ENCODE assay signal across 2 cellular contexts in the genomic region with DNA sequence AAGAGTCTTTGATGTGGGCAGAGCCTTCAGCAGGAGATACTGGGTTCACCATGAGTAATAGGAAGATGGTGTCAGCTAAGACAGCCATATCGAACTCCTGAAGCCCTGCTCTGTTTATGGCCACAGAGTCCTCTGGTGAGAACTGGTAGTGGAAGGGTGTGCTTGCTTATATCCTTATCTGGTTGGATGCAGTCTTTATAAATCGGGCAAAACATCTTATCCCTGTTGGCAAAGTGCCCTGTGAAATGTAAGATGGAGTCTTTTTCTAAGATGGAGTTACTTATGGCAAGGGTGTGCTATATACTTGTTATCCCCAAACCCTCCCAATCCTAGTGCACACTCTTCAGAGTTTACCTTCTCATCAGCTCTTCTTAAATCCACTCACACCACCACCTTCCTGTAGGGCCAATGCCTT.
TF ChIP-seq lines count a peak whose summit lies in the region.

No MANE protein-coding gene starts in this region.

TF ChIP-seq in IMR-90, 13 proteins besides CTCF, POLR2A, EP300 and RAD21:
- TF ChIP-seq ELK1 (IDR thresholded peaks at IDR 0.05; ENCODE audit: borderline replicate concordance, low read depth, low read length) (no peak), NFE2L2 (IDR thresholded peaks at IDR 0.05; ENCODE audit: low read depth, low read length) (no peak), CHD1 (IDR thresholded peaks at IDR 0.05; ENCODE audit: low read depth, low read length) (no peak), MAZ (IDR thresholded peaks at IDR 0.05; ENCODE audit: borderline replicate concordance, low read depth, low read length) (no peak), FOS (IDR thresholded peaks at IDR 0.05; ENCODE audit: low read depth, low read length) (no peak), RFX5 (IDR thresholded peaks at IDR 0.05; ENCODE audit: low read depth, low read length) (no peak), MAFK (IDR thresholded peaks at IDR 0.05; ENCODE audit: low read depth, low read length) (no peak), BHLHE40 (IDR thresholded peaks at IDR 0.05; ENCODE audit: low read depth, low read length) (no peak), RCOR1 (IDR thresholded peaks at IDR 0.05; ENCODE audit: insufficient replicate concordance, low read length) (no peak), CEBPB (IDR thresholded peaks at IDR 0.05; ENCODE audit: low read depth, low read length) (no peak), MXI1 (IDR thresholded peaks at IDR 0.05; ENCODE audit: borderline replicate concordance, low read depth, low read length) (no peak), SMC3 (IDR thresholded peaks at IDR 0.05; ENCODE audit: low read depth, low read length) (no peak)

TF ChIP-seq in K562, 482 proteins besides CTCF, POLR2A, EP300 and RAD21 (continues in another document):
- TF ChIP-seq E2F5 (CRISPR knock-in tag; IDR thresholded peaks at IDR 0.05), result no peak
- TF ChIP-seq CHD4 (IDR thresholded peaks at IDR 0.05; ENCODE audit: insufficient read depth, insufficient replicate concordance, low read depth, low read length, poor library complexity, severe bottlenecking), result no peak
- no peak for TF ChIP-seq SMC3 (conservative IDR thresholded peaks at IDR 0.05; ENCODE audit: insufficient read depth, low read depth, low read length)
- no peak for TF ChIP-seq ZSCAN29 (IDR thresholded peaks at IDR 0.05)
- peak; percentile 96 for TF ChIP-seq PTRF (tag; IDR thresholded peaks at IDR 0.05)
- TF ChIP-seq, protein P1, sequence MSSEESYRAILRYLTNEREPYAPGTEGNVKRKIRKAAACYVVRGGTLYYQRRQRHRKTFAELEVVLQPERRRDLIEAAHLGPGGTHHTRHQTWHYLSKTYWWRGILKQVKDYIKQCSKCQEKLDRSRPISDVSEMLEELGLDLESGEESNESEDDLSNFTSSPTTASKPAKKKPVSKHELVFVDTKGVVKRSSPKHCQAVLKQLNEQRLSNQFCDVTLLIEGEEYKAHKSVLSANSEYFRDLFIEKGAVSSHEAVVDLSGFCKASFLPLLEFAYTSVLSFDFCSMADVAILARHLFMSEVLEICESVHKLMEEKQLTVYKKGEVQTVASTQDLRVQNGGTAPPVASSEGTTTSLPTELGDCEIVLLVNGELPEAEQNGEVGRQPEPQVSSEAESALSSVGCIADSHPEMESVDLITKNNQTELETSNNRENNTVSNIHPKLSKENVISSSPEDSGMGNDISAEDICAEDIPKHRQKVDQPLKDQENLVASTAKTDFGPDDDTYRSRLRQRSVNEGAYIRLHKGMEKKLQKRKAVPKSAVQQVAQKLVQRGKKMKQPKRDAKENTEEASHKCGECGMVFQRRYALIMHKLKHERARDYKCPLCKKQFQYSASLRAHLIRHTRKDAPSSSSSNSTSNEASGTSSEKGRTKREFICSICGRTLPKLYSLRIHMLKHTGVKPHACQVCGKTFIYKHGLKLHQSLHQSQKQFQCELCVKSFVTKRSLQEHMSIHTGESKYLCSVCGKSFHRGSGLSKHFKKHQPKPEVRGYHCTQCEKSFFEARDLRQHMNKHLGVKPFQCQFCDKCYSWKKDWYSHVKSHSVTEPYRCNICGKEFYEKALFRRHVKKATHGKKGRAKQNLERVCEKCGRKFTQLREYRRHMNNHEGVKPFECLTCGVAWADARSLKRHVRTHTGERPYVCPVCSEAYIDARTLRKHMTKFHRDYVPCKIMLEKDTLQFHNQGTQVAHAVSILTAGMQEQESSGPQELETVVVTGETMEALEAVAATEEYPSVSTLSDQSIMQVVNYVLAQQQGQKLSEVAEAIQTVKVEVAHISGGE (CRISPR knock-in tag; IDR thresholded peaks at IDR 0.05), result peak in 1 of 3 experiments; percentile 88; a peak in 2 of 6 replicates
- TF ChIP-seq ZEB2 (IDR thresholded peaks at IDR 0.05), result no peak
- TF ChIP-seq KDM2B (CRISPR knock-in tag; IDR thresholded peaks at IDR 0.05), result 0 out of 2 replicates have a peak, but pooled peaks have one; percentile 47
- TF ChIP-seq KLF16 (IDR thresholded peaks at IDR 0.05), result no peak
- TF ChIP-seq FOXJ3 (CRISPR knock-in tag; IDR thresholded peaks at IDR 0.05), result no peak
- TF ChIP-seq FOXM1 (IDR thresholded peaks at IDR 0.05; ENCODE audit: low read depth), result no peak
- TF ChIP-seq FOXM1 (CRISPR knock-in tag; IDR thresholded peaks at IDR 0.05; ENCODE audit: low read depth), result no peak
- no peak for TF ChIP-seq SREBF1 (IDR thresholded peaks at IDR 0.05; ENCODE audit: borderline replicate concordance, low read depth, low read length)
- no peak for TF ChIP-seq ZHX1 (conservative IDR thresholded peaks at IDR 0.05; ENCODE audit: low read length)
- TF ChIP-seq HLTF (IDR thresholded peaks at IDR 0.05), result no peak
- TF ChIP-seq, protein P2, sequence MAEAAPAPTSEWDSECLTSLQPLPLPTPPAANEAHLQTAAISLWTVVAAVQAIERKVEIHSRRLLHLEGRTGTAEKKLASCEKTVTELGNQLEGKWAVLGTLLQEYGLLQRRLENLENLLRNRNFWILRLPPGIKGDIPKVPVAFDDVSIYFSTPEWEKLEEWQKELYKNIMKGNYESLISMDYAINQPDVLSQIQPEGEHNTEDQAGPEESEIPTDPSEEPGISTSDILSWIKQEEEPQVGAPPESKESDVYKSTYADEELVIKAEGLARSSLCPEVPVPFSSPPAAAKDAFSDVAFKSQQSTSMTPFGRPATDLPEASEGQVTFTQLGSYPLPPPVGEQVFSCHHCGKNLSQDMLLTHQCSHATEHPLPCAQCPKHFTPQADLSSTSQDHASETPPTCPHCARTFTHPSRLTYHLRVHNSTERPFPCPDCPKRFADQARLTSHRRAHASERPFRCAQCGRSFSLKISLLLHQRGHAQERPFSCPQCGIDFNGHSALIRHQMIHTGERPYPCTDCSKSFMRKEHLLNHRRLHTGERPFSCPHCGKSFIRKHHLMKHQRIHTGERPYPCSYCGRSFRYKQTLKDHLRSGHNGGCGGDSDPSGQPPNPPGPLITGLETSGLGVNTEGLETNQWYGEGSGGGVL (CRISPR knock-in tag; IDR thresholded peaks at IDR 0.05), result peak; percentile 87
- TF ChIP-seq KLF6 (CRISPR knock-in tag; IDR thresholded peaks at IDR 0.05; ENCODE audit: borderline replicate concordance), result peak; percentile 99
- peak; percentile 98 for TF ChIP-seq ZNF766 (CRISPR knock-in tag; conservative IDR thresholded peaks at IDR 0.05)
- TF ChIP-seq MCM2 (IDR thresholded peaks at IDR 0.05; ENCODE audit: low read depth), result no peak
- no peak for TF ChIP-seq POU5F1 (IDR thresholded peaks at IDR 0.05; ENCODE audit: borderline replicate concordance, low read depth, low read length, partially characterized antibody)
- TF ChIP-seq HSF4 (CRISPR knock-in tag; IDR thresholded peaks at IDR 0.05; ENCODE audit: borderline replicate concordance), result peak; percentile 95; the same call in 1 of the 2 replicates
- no peak for TF ChIP-seq SMARCC2 (IDR thresholded peaks at IDR 0.05; ENCODE audit: low read depth)
- TF ChIP-seq ARID3B (CRISPR knock-in tag; IDR thresholded peaks at IDR 0.05; ENCODE audit: borderline replicate concordance), result peak; percentile 92; the same call in 1 of the 2 replicates
- peak; percentile 99 for TF ChIP-seq ZNF584 (CRISPR knock-in tag; IDR thresholded peaks at IDR 0.05; ENCODE audit: low read depth)
- TF ChIP-seq ZNF551 (CRISPR knock-in tag; IDR thresholded peaks at IDR 0.05), result no peak
- no peak for TF ChIP-seq CREBBP (IDR thresholded peaks at IDR 0.05; ENCODE audit: low read depth, low read length)
- no peak for TF ChIP-seq PHF8 (IDR thresholded peaks at IDR 0.05; ENCODE audit: borderline replicate concordance, low read length)
- TF ChIP-seq ZNF23 (CRISPR knock-in tag; IDR thresholded peaks at IDR 0.05), result peak; percentile 93
- TF ChIP-seq AFF4 (CRISPR knock-in tag; IDR thresholded peaks at IDR 0.05), result no peak
- TF ChIP-seq PML (IDR thresholded peaks at IDR 0.05; ENCODE audit: low read length), result no peak
- peak; percentile 97 for TF ChIP-seq ZNF79 (CRISPR knock-in tag; IDR thresholded peaks at IDR 0.05; ENCODE audit: low read depth)
- TF ChIP-seq, protein P3, sequence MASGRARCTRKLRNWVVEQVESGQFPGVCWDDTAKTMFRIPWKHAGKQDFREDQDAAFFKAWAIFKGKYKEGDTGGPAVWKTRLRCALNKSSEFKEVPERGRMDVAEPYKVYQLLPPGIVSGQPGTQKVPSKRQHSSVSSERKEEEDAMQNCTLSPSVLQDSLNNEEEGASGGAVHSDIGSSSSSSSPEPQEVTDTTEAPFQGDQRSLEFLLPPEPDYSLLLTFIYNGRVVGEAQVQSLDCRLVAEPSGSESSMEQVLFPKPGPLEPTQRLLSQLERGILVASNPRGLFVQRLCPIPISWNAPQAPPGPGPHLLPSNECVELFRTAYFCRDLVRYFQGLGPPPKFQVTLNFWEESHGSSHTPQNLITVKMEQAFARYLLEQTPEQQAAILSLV (tag; IDR thresholded peaks at IDR 0.05), result peak; percentile 97
- TF ChIP-seq, protein P4, sequence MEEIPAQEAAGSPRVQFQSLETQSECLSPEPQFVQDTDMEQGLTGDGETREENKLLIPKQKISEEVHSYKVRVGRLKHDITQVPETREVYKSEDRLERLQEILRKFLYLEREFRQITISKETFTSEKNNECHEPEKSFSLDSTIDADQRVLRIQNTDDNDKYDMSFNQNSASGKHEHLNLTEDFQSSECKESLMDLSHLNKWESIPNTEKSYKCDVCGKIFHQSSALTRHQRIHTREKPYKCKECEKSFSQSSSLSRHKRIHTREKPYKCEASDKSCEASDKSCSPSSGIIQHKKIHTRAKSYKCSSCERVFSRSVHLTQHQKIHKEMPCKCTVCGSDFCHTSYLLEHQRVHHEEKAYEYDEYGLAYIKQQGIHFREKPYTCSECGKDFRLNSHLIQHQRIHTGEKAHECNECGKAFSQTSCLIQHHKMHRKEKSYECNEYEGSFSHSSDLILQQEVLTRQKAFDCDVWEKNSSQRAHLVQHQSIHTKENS (CRISPR knock-in tag; IDR thresholded peaks at IDR 0.05), result peak; percentile 83; the same call in 1 of the 2 replicates
- TF ChIP-seq IFI16 (CRISPR knock-in tag; IDR thresholded peaks at IDR 0.05), result peak; percentile 91
- TF ChIP-seq ZNF561 (CRISPR knock-in tag; conservative IDR thresholded peaks at IDR 0.05), result peak; percentile 90
- TF ChIP-seq ZNF444 (CRISPR knock-in tag; IDR thresholded peaks at IDR 0.05), result peak; percentile 94
- TF ChIP-seq RBM25 (IDR thresholded peaks at IDR 0.05; ENCODE audit: low read depth, low read length, severe bottlenecking), result no peak
- TF ChIP-seq NFXL1 (CRISPR knock-in tag; IDR thresholded peaks at IDR 0.05), result peak; percentile 94
- TF ChIP-seq KAT8 (IDR thresholded peaks at IDR 0.05; ENCODE audit: low read depth), result no peak
- peak; percentile 97 for TF ChIP-seq ZNF165 (CRISPR knock-in tag; IDR thresholded peaks at IDR 0.05; ENCODE audit: borderline replicate concordance)
- TF ChIP-seq YY1 (IDR thresholded peaks at IDR 0.05; ENCODE audit: borderline replicate concordance in 1 of 3, control insufficient read depth in 1 of 3, extremely low read depth in 1 of 3, insufficient read depth in 3 of 3, insufficient read length in 1 of 3, insufficient replicate concordance in 2 of 3, low read depth in 1 of 3, low read length in 2 of 3), result peak in 1 of 3 experiments; percentile 55
